ENCODE assay signal across 19 cellular contexts in genomic region chr14:86166541-86166940, GRCh38.
DNase-seq lines count a peak whose midpoint lies in the region; ATAC-seq, FAIRE-seq and TF ChIP-seq lines count a peak whose summit lies in the region.
"Had no signal": no experiment of that assay in that cellular context is flagged by ENCODE, and none has a peak within 500 bp of the region (broad histone marks: within the 10 kb centered on the region; RNA-seq: fewer than 3 reads in every experiment).

No MANE protein-coding gene starts in this region.

- TF ChIP-seq CTCF in OCI-LY3 (IDR thresholded peaks at IDR 0.05; ENCODE audit: low read depth, low read length), result no peak
- TF ChIP-seq CTCF in HFFc6 (IDR thresholded peaks at IDR 0.05), result no peak

- no peak overlapping the region for H3K27ac Mint-ChIP-seq in HFFc6
- H3K27ac Mint-ChIP-seq: B cell; CD4-positive, alpha-beta memory T cell had no signal

- H3K79me2 ChIP-seq in OCI-LY3 (ENCODE audit: low read length), result no peaks in the 10 kb centered on the region

- H3K9me3 ChIP-seq in OCI-LY3 (ENCODE audit: insufficient read depth, low read length), result no peaks in the 10 kb centered on the region
- H3K9me3 ChIP-seq: MG63 had no signal

- FAIRE-seq in RCC 7860 (lab: Jason Lieb, UNC), result no peak
- FAIRE-seq: GM12892, K562 had no signal

- no peaks in the 10 kb centered on the region for H3K27me3 Mint-ChIP-seq in HFFc6 (ENCODE audit: insufficient read depth)
- H3K27me3 Mint-ChIP-seq: B cell; CD4-positive, alpha-beta memory T cell had no signal

- no peak overlapping the region for H3K9ac ChIP-seq in OCI-LY3 (ENCODE audit: low read length)

- ATAC-seq in GM18502 (IDR thresholded peaks at IDR 0.05; ENCODE audit: poor library complexity, unreplicated experiment), result no peak
- ATAC-seq: K562 had no signal

- no peaks in the 10 kb centered on the region for H3K4me1 ChIP-seq in OCI-LY3 (ENCODE audit: low read length)

- H3K4me3 Mint-ChIP-seq in HFFc6, result no peak overlapping the region
- H3K4me3 Mint-ChIP-seq: B cell; CD4-positive, alpha-beta memory T cell had no signal

- peaks cover 8% of the 10 kb centered on the region for H3K9me3 Mint-ChIP-seq in HFFc6

- no peak overlapping the region; the same call in 1 of the 2 replicates for H2AFZ ChIP-seq in OCI-LY3 (ENCODE audit: low read depth, low read length)

- peak; percentile 3 for DNase-seq in DMS 273 (lab: John Stamatoyannopoulos, UW; ENCODE audit: unreplicated experiment)
- DNase-seq in DMS 273 treated with DMSO at 0.1 percent for 48 hours (lab: John Stamatoyannopoulos, UW), result no peak
- peak; percentile 71 for DNase-seq in DMS153 (lab: John Stamatoyannopoulos, UW)
- peak; percentile 55 for DNase-seq in NCI-H146 treated with DMSO at 0.1 percent for 48 hours (lab: John Stamatoyannopoulos, UW; ENCODE audit: unreplicated experiment)
- no peak for DNase-seq in RCC 7860 (ENCODE audit: low spot score)
- no peak for DNase-seq in HFFc6
- DNase-seq: Calu3; CD4-positive, alpha-beta memory T cell; GOT3; MG63; NCI-H1105 treated with DMSO at 0.1 percent for 48 hours; SIG-M5; T-helper 2 cell had no signal

- H3K36me3 ChIP-seq in OCI-LY3 (replicated peaks; ENCODE audit: low read depth, low read length), result no peaks in the 10 kb centered on the region
- H3K36me3 ChIP-seq: MG63 had no signal

- H4K20me1 ChIP-seq in OCI-LY3 (ENCODE audit: insufficient read depth, low read length), result no peaks in the 10 kb centered on the region

- no peaks in the 10 kb centered on the region for H3K4me1 Mint-ChIP-seq in HFFc6 (ENCODE audit: low read depth)
- H3K4me1 Mint-ChIP-seq: B cell; CD4-positive, alpha-beta memory T cell had no signal

- peak overlapping the region; percentile 9; the same call in 1 of the 2 replicates for H3K4me2 ChIP-seq in OCI-LY3 (ENCODE audit: low read length)

- no peaks in the 10 kb centered on the region for H3K27me3 ChIP-seq in OCI-LY3 (ENCODE audit: low read depth, low read length)
- H3K27me3 ChIP-seq: MG63 had no signal

- no peak overlapping the region for H3K27ac ChIP-seq in OCI-LY3 (ENCODE audit: low read length)
- H3K27ac ChIP-seq: 22Rv1 had no signal

- H3K36me3 Mint-ChIP-seq in HFFc6 (ENCODE audit: low read depth), result no peaks in the 10 kb centered on the region
- H3K36me3 Mint-ChIP-seq: CD4-positive, alpha-beta memory T cell had no signal

- H3K4me3 ChIP-seq in OCI-LY3 (ENCODE audit: low read length), result no peak overlapping the region
- H3K4me3 ChIP-seq: K562, MG63 had no signal

Comparison
In these comparisons a context has a peak if more than half of its experiments do, and no peak if none do; other contexts are left out.
1. DNase-seq: peak in DMS 273 (single experiment), DMS153 (single experiment) and NCI-H146 treated with DMSO at 0.1 percent for 48 hours (single experiment); none in DMS 273 treated with DMSO at 0.1 percent for 48 hours (single experiment), RCC 7860 (single experiment) and HFFc6 (single experiment).